Comparison of ENCODE assay signal across 18 cellular contexts in genomic region chr9:89476546-89476945, GRCh38. TPM values are rescaled to one million over a fixed set of nuclear protein-coding genes. Genes with fewer than 3 reads are reported as not detected.
DNase-seq lines count a peak whose midpoint lies in the region; ATAC-seq, FAIRE-seq and TF ChIP-seq lines count a peak whose summit lies in the region.
"Had no signal": no experiment of that assay in that cellular context is flagged by ENCODE, and none has a peak within 500 bp of the region (broad histone marks: within the 10 kb centered on the region; RNA-seq: fewer than 3 reads in every experiment).

No MANE protein-coding gene starts in this region.

- TF ChIP-seq POLR2A in endothelial cell of umbilical vein (IDR thresholded peaks at IDR 0.05; ENCODE audit: low read depth, low read length) = no peak

- peak overlapping the region; percentile 91 for H3K27ac Mint-ChIP-seq in activated CD8-positive, alpha-beta T cell treated with anti-CD3 and anti-CD28 coated beads, Interleukin-2, amount 10 ng/mL, durations not matched to agents 7 days and 5 days

- POLR2A ChIA-PET in activated CD8-positive, alpha-beta T cell treated with anti-CD3 and anti-CD28 coated beads, Interleukin-2, amount 10 ng/mL, durations not matched to agents 7 days and 5 days (lab: Charles Lee) = no interaction called here
- POLR2A ChIA-PET in endothelial cell of umbilical vein (lab: Charles Lee) = no interaction called here

- peaks cover 88% of the 10 kb centered on the region for H3K4me1 Mint-ChIP-seq in activated CD8-positive, alpha-beta T cell treated with anti-CD3 and anti-CD28 coated beads, Interleukin-2, amount 10 ng/mL, durations not matched to agents 7 days and 5 days (ENCODE audit: low read depth)

- no peaks in the 10 kb centered on the region for H3K27me3 Mint-ChIP-seq in activated CD8-positive, alpha-beta T cell treated with anti-CD3 and anti-CD28 coated beads, Interleukin-2, amount 10 ng/mL, durations not matched to agents 7 days and 5 days (ENCODE audit: low read depth)

- no peaks in the 10 kb centered on the region for H3K9me3 Mint-ChIP-seq in activated CD8-positive, alpha-beta T cell treated with anti-CD3 and anti-CD28 coated beads, Interleukin-2, amount 10 ng/mL, durations not matched to agents 7 days and 5 days (ENCODE audit: insufficient read depth)
- H3K9me3 Mint-ChIP-seq: neural crest cell had no signal

- H3K4me3 Mint-ChIP-seq in activated CD8-positive, alpha-beta T cell treated with anti-CD3 and anti-CD28 coated beads, Interleukin-2, amount 10 ng/mL, durations not matched to agents 7 days and 5 days = peak overlapping the region; percentile 71
- H3K4me3 Mint-ChIP-seq: neural crest cell, WTC11 had no signal

- H3K36me3 Mint-ChIP-seq in activated CD8-positive, alpha-beta T cell treated with anti-CD3 and anti-CD28 coated beads, Interleukin-2, amount 10 ng/mL, durations not matched to agents 7 days and 5 days (ENCODE audit: low read depth) = peaks cover 87% of the 10 kb centered on the region

- no peak for TF ChIP-seq CTCF in right atrium auricular region (IDR thresholded peaks at IDR 0.05)
- TF ChIP-seq CTCF in endothelial cell of umbilical vein (IDR thresholded peaks at IDR 0.05; ENCODE audit: extremely low read depth in 1 of 2, insufficient read depth in 1 of 2, low read depth in 1 of 2, low read length in 2 of 2) = no peak

- no peak overlapping the region for H3K4me2 ChIP-seq in endothelial cell of umbilical vein (ENCODE audit: insufficient read depth, low read length)
- H3K4me2 ChIP-seq: PC-9 had no signal

- H3K9me1 ChIP-seq in endothelial cell of umbilical vein (replicated peaks; ENCODE audit: control insufficient read depth, extremely low read depth, insufficient read depth, low read length) = no peaks in the 10 kb centered on the region

- CTCF ChIA-PET in activated CD8-positive, alpha-beta T cell treated with anti-CD3 and anti-CD28 coated beads, Interleukin-2, amount 10 ng/mL, durations not matched to agents 7 days and 5 days (lab: Charles Lee) = interaction anchor here (3.2 kb wide), 1 partner anchor 72 kb away, joined by 17 read pairs; no protein-coding TSS in a partner anchor
- CTCF ChIA-PET in endothelial cell of umbilical vein (lab: Charles Lee) = no interaction called here

- no peak for FAIRE-seq in endothelial cell of umbilical vein (lab: Jason Lieb, UNC)

- H3K4me3 ChIP-seq in right atrium auricular region = no peak overlapping the region
- H3K4me3 ChIP-seq in endothelial cell of umbilical vein (replicated peaks in 1 of 3; ENCODE audit: insufficient read depth in 1 of 3, low read depth in 1 of 3, low read length in 3 of 3) = no peak overlapping the region
- H3K4me3 ChIP-seq: GM23248, PC-9 had no signal

- H3K9ac ChIP-seq in endothelial cell of umbilical vein (replicated peaks; ENCODE audit: extremely low read depth, insufficient read depth, low read length) = no peak overlapping the region
- H3K9ac ChIP-seq: GM23248 had no signal

- H3K36me3 ChIP-seq in right atrium auricular region (no peaks in the 10 kb centered on the region), endothelial cell of umbilical vein (ENCODE audit: control insufficient read depth in 2 of 2, extremely low read depth in 1 of 2, insufficient read depth in 2 of 2, low read length in 2 of 2) (no peaks in the 10 kb centered on the region)

- peak; percentile 17 for DNase-seq in Right ventricle myocardium superior
- no peak for DNase-seq in right atrium auricular region (ENCODE audit: low spot score)
- no peak for DNase-seq in activated CD8-positive, alpha-beta T cell treated with anti-CD3 and anti-CD28 coated beads, Interleukin-2, amount 10 ng/mL, durations not matched to agents 7 days and 5 days
- DNase-seq in endothelial cell of umbilical vein (ENCODE audit: low read depth, low spot score) = no peak
- no peak for DNase-seq in epidermal melanocyte (ENCODE audit: insufficient read length, low spot score)
- DNase-seq: foreskin fibroblast; GM23248; NCI-H1694 treated with DMSO at 0.1 percent for 48 hours; NCI-H526; PC-9; stimulated activated CD4-positive, alpha-beta T cell treated with anti-CD3 and anti-CD28 coated beads, Interleukin-2, amount 100 ng/mL, for 48 hours; stimulated activated CD8-positive, alpha-beta memory T cell treated with anti-CD3 and anti-CD28 coated beads, Interleukin-4, amount 100 ng/mL, for 48 hours; trophoblast cell had no signal

- H2AFZ ChIP-seq in endothelial cell of umbilical vein (ENCODE audit: low read depth, low read length) = no peak overlapping the region
- H2AFZ ChIP-seq: GM23248, PC-9 had no signal

- intact Hi-C loops in Right ventricle myocardium superior (cut with DNase I) = no loop called here
- intact Hi-C loops in endothelial cell of umbilical vein (cut with micrococcal nuclease) = loop anchor here (2.0 to 10.0 kb wide), 3 partner anchors 109 to 292 kb away; partner anchors contain the start of gene SECISBP2

- dilution Hi-C loops in endothelial cell of umbilical vein (cut with MboI; ENCODE audit: extremely low pct_ligation_motif_present, low sequenced_read_pairs) = no loop called here

- H3K79me2 ChIP-seq in endothelial cell of umbilical vein (ENCODE audit: control insufficient read depth, insufficient read depth, low read length) = peaks cover 3% of the 10 kb centered on the region

- no peaks in the 10 kb centered on the region for H3K9me3 ChIP-seq in right atrium auricular region
- no peaks in the 10 kb centered on the region for H3K9me3 ChIP-seq in endothelial cell of umbilical vein (replicated peaks; ENCODE audit: control insufficient read depth, insufficient read depth, low read length)

- no peaks in the 10 kb centered on the region for H3K27me3 ChIP-seq in right atrium auricular region
- H3K27me3 ChIP-seq in endothelial cell of umbilical vein (ENCODE audit: control insufficient read depth in 2 of 2, insufficient read depth in 2 of 2, low read length in 2 of 2) = no peaks in the 10 kb centered on the region

- no peak for ATAC-seq in Right ventricle myocardium superior (ENCODE audit: poor library complexity)
- no peak for ATAC-seq in activated CD8-positive, alpha-beta T cell treated with anti-CD3 and anti-CD28 coated beads, Interleukin-2, amount 10 ng/mL, durations not matched to agents 7 days and 5 days
- ATAC-seq in HG03521 (IDR thresholded peaks at IDR 0.05; ENCODE audit: unreplicated experiment) = no peak
- ATAC-seq in HG03280 (IDR thresholded peaks at IDR 0.05; ENCODE audit: unreplicated experiment) = no peak
- ATAC-seq in GM18498 (IDR thresholded peaks at IDR 0.05; ENCODE audit: unreplicated experiment) = no peak
- ATAC-seq: WTC11 had no signal

- H3K4me1 ChIP-seq in right atrium auricular region (peaks cover 0 to 22% of the 10 kb centered on the region in 2 donors), endothelial cell of umbilical vein (ENCODE audit: control insufficient read depth, extremely low read depth, insufficient read depth, low read length) (peaks cover 25% of the 10 kb centered on the region)

- H3K27ac ChIP-seq in right atrium auricular region (no peak overlapping the region), endothelial cell of umbilical vein (ENCODE audit: insufficient read depth, low read depth, low read length) (peak overlapping the region; percentile 12)
- H3K27ac ChIP-seq: GM23248, PC-9 had no signal

- BruUV-seq in endothelial cell of umbilical vein (replicated peaks; lab: Mats Ljungman, UMichigan) = no TSS peak

- no peaks in the 10 kb centered on the region for H4K20me1 ChIP-seq in endothelial cell of umbilical vein (replicated peaks; ENCODE audit: control insufficient read depth, extremely low read depth, insufficient read depth, low read length)

TF ChIP-seq in endothelial cell of umbilical vein, 7 proteins besides CTCF, POLR2A, EP300 and RAD21:
- TF ChIP-seq MAX (IDR thresholded peaks at IDR 0.05; ENCODE audit: insufficient read depth, insufficient read length) (no peak), GATA2 (IDR thresholded peaks at IDR 0.05; ENCODE audit: insufficient read depth, insufficient read length, low read depth, low read length) (no peak), JUN (IDR thresholded peaks at IDR 0.05; ENCODE audit: borderline replicate concordance, insufficient read depth, insufficient read length, low read depth) (no peak), EZH2 (IDR thresholded peaks at IDR 0.05; ENCODE audit: borderline replicate concordance, low read depth, low read length, severe bottlenecking) (no peak), POLR2AphosphoS5 (IDR thresholded peaks at IDR 0.05; ENCODE audit: insufficient read depth, low read depth, low read length) (no peak), MYC (IDR thresholded peaks at IDR 0.05; ENCODE audit: low read depth, low read length) (no peak), FOS (IDR thresholded peaks at IDR 0.05; ENCODE audit: borderline replicate concordance, insufficient read depth, low read length) (no peak)

RNA-seq across cellular contexts. Expression of gene SEMA4D, which starts 21.4 kb away (rescaled TPM):
- total RNA-seq in Right ventricle myocardium superior (18.7 TPM), right atrium auricular region (10 to 100 TPM; 14.6 to 22.1 TPM), endothelial cell of umbilical vein (14.6 and 15.7 TPM in 2 replicates)
- total RNA-seq in activated CD8-positive, alpha-beta T cell treated with anti-CD3 and anti-CD28 coated beads, Interleukin-2, amount 10 ng/mL, durations not matched to agents 7 days and 5 days = 100 to 1,000 TPM; 314 to 321 TPM
- 2.9 and 3.9 TPM in 2 replicates for polyA plus RNA-seq in endothelial cell of umbilical vein
- 4.8 and 4.9 TPM in 2 replicates for polyA plus RNA-seq in endothelial cell of umbilical vein (2011; cell fraction: cytosol; rRNA removed)
- 33.4 and 34.4 TPM in 2 replicates for polyA plus RNA-seq in endothelial cell of umbilical vein (2011; cell fraction: nucleus; rRNA removed)
- 4.4 and 7.5 TPM in 2 replicates for polyA plus RNA-seq in endothelial cell of umbilical vein (2012)
- 6.8 and 7.8 TPM in 2 replicates for polyA minus RNA-seq in endothelial cell of umbilical vein
- 6.8 TPM for polyA minus RNA-seq in endothelial cell of umbilical vein (2011; cell fraction: cytosol; rRNA and poly(A)+ RNA removed)
- 12.0 and 17.1 TPM in 2 replicates for polyA minus RNA-seq in endothelial cell of umbilical vein (2011; cell fraction: nucleus; rRNA and poly(A)+ RNA removed)

Comparison
In these comparisons a context has a peak if more than half of its experiments do, and no peak if none do; other contexts are left out.
1. RNA of gene SEMA4D, which starts 21.4 kb away (total RNA-seq): 314 to 321 TPM in activated CD8-positive, alpha-beta T cell treated with anti-CD3 and anti-CD28 coated beads, Interleukin-2, amount 10 ng/mL, durations not matched to agents 7 days and 5 days; 14.6 to 22.1 TPM in right atrium auricular region, 18.7 TPM in Right ventricle myocardium superior (single experiment) and 14.6 to 15.7 TPM in endothelial cell of umbilical vein; every median in the first group is over 10 times any median in the second.